1 cellular context compared by ENCODE assay signal in the genomic region with DNA sequence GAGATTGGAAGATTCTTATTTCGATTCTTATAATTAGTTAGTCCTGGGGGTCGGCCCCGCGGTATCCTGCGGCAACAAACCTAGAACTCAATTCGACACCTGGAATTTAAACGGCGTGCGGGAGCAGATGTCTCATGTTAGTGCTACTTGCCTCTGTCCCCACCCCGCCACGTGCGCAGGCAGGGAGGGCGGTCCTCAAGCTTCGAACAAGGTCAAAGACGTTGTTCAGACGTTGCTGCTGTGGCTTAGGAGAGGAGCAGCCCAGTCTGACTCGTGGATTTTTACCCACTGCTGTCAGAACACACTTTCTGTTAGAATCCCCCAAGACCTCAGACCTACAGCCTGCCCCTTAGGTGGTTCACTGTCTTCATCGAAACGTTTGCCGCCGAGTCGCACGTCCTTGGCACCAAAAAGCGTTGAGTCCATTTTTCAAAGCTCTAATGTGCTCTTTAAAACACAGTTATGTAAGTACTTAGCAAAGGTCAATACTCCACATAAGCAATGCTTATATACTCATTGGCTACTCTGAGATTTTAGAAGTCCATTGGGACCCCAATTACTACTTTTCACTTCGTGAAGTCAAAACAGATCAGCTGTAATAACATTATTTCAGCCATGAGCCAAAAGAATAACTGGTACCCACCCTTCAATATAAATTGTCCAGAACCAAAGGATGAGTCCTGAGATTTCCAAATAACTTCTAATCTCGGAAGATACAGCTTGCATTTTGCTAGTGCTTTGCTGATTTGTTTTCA.
TF ChIP-seq lines count a peak whose summit lies in the region.

No MANE protein-coding gene starts in this region.

TF ChIP-seq in K562, 482 proteins besides CTCF, POLR2A, EP300 and RAD21 (continued from another document and continues in another):
- TF ChIP-seq HIVEP1 (CRISPR knock-in tag; IDR thresholded peaks at IDR 0.05) (peak; percentile 68; the same call in 1 of the 2 replicates), ZNF41 (CRISPR knock-in tag; conservative IDR thresholded peaks at IDR 0.05) (peak; percentile 53), POLR2AphosphoS2 (IDR thresholded peaks at IDR 0.05; ENCODE audit: low read length) (no peak), RBM22 (IDR thresholded peaks at IDR 0.05; ENCODE audit: low read depth, low read length, poor library complexity, severe bottlenecking) (no peak), BHLHE40 (IDR thresholded peaks at IDR 0.05; ENCODE audit: low read length) (peak; percentile 96), MAFK (IDR thresholded peaks at IDR 0.05; ENCODE audit: low read length) (no peak), ETS2 (tag; IDR thresholded peaks at IDR 0.05; ENCODE audit: borderline replicate concordance, poor library complexity, severe bottlenecking) (no peak), GABPB1 (CRISPR knock-in tag; IDR thresholded peaks at IDR 0.05) (peak; percentile 60; the same call in 1 of the 2 replicates), ESRRA (IDR thresholded peaks at IDR 0.05; ENCODE audit: borderline replicate concordance, low read depth) (peak; percentile 95), DDX20 (tag; IDR thresholded peaks at IDR 0.05; ENCODE audit: low read depth) (peak; percentile 13; the same call in 1 of the 2 replicates), XRCC4 (IDR thresholded peaks at IDR 0.05; ENCODE audit: extremely low read depth, insufficient read depth, insufficient read length) (no peak), HDAC2 (IDR thresholded peaks at IDR 0.05) (peak; percentile 74), KAT8 (IDR thresholded peaks at IDR 0.05; ENCODE audit: low read depth) (no peak), SMARCA4 (IDR thresholded peaks at IDR 0.05) (peak; percentile 59), ZNF224 (CRISPR knock-in tag; IDR thresholded peaks at IDR 0.05) (peak; percentile 97), MEF2D (tag; conservative IDR thresholded peaks at IDR 0.05; ENCODE audit: low read depth) (peak; percentile 82; the same call in 1 of the 2 replicates), KLF10 (CRISPR knock-in tag; IDR thresholded peaks at IDR 0.05) (no peak), NR3C1 (CRISPR knock-in tag; IDR thresholded peaks at IDR 0.05) (peak; percentile 52; the same call in 1 of the 2 replicates), PPARD (CRISPR knock-in tag; IDR thresholded peaks at IDR 0.05) (no peak), MAZ (CRISPR knock-in tag; conservative IDR thresholded peaks at IDR 0.05 in 1 of 2, IDR thresholded peaks at IDR 0.05 in 1 of 2) (no peak; a peak in 1 of 4 replicates), BACH1 (tag; IDR thresholded peaks at IDR 0.05) (peak; percentile 85), ZNF12 (CRISPR knock-in tag; IDR thresholded peaks at IDR 0.05) (peak; percentile 63; the same call in 1 of the 2 replicates), POLR2H (tag; IDR thresholded peaks at IDR 0.05; ENCODE audit: low read depth) (peak; percentile 53), EHMT2 (IDR thresholded peaks at IDR 0.05) (peak; percentile 55; the same call in 1 of the 2 replicates), GTF2F1 (IDR thresholded peaks at IDR 0.05; ENCODE audit: low read depth, low read length) (no peak; the same call in 1 of the 2 replicates), ZNF121 (CRISPR knock-in tag; conservative IDR thresholded peaks at IDR 0.05) (peak; percentile 66; the same call in 1 of the 2 replicates), KHSRP (IDR thresholded peaks at IDR 0.05) (no peak), E2F3 (CRISPR knock-in tag; IDR thresholded peaks at IDR 0.05) (peak; percentile 83), MEIS2 (IDR thresholded peaks at IDR 0.05; ENCODE audit: partially characterized antibody) (no peak), NFYB (IDR thresholded peaks at IDR 0.05; ENCODE audit: extremely low read depth, insufficient read length) (no peak), SMARCA5 (IDR thresholded peaks at IDR 0.05) (no peak), TGIF2 (CRISPR knock-in tag; IDR thresholded peaks at IDR 0.05) (0 out of 2 replicates have a peak, but pooled peaks have one; percentile 44), POLR3G (IDR thresholded peaks at IDR 0.05; ENCODE audit: extremely low read depth, insufficient read length, insufficient replicate concordance) (no peak), NFIX (CRISPR knock-in tag; IDR thresholded peaks at IDR 0.05; ENCODE audit: low read depth) (no peak), GABPA (tag; conservative IDR thresholded peaks at IDR 0.05; ENCODE audit: low read depth) (no peak), MBD2 (IDR thresholded peaks at IDR 0.05; ENCODE audit: borderline replicate concordance, low read depth) (no peak), NR2F6 (CRISPR knock-in tag; IDR thresholded peaks at IDR 0.05) (no peak), HNRNPL (IDR thresholded peaks at IDR 0.05; ENCODE audit: low read depth, low read length) (no peak)
- TF ChIP-seq, protein P1, sequence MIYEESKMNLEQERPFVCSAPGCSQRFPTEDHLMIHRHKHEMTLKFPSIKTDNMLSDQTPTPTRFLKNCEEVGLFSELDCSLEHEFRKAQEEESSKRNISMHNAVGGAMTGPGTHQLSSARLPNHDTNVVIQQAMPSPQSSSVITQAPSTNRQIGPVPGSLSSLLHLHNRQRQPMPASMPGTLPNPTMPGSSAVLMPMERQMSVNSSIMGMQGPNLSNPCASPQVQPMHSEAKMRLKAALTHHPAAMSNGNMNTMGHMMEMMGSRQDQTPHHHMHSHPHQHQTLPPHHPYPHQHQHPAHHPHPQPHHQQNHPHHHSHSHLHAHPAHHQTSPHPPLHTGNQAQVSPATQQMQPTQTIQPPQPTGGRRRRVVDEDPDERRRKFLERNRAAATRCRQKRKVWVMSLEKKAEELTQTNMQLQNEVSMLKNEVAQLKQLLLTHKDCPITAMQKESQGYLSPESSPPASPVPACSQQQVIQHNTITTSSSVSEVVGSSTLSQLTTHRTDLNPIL (CRISPR knock-in tag; IDR thresholded peaks at IDR 0.05) = 0 out of 2 replicates have a peak, but pooled peaks have one; percentile 63
- TF ChIP-seq, protein P2, sequence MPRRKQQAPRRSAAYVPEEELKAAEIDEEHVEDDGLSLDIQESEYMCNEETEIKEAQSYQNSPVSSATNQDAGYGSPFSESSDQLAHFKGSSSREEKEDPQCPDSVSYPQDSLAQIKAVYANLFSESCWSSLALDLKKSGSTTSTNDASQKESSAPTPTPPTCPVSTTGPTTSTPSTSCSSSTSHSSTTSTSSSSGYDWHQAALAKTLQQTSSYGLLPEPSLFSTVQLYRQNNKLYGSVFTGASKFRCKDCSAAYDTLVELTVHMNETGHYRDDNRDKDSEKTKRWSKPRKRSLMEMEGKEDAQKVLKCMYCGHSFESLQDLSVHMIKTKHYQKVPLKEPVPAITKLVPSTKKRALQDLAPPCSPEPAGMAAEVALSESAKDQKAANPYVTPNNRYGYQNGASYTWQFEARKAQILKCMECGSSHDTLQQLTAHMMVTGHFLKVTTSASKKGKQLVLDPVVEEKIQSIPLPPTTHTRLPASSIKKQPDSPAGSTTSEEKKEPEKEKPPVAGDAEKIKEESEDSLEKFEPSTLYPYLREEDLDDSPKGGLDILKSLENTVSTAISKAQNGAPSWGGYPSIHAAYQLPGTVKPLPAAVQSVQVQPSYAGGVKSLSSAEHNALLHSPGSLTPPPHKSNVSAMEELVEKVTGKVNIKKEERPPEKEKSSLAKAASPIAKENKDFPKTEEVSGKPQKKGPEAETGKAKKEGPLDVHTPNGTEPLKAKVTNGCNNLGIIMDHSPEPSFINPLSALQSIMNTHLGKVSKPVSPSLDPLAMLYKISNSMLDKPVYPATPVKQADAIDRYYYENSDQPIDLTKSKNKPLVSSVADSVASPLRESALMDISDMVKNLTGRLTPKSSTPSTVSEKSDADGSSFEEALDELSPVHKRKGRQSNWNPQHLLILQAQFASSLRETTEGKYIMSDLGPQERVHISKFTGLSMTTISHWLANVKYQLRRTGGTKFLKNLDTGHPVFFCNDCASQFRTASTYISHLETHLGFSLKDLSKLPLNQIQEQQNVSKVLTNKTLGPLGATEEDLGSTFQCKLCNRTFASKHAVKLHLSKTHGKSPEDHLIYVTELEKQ (CRISPR knock-in tag; IDR thresholded peaks at IDR 0.05) = 0 out of 2 replicates have a peak, but pooled peaks have one; percentile 58
- TF ChIP-seq, protein P3, sequence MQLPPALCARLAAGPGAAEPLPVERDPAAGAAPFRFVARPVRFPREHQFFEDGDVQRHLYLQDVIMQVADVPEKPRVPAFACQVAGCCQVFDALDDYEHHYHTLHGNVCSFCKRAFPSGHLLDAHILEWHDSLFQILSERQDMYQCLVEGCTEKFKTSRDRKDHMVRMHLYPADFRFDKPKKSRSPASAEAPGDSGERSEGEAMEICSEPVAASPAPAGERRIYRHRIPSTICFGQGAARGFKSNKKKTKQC (CRISPR knock-in tag; IDR thresholded peaks at IDR 0.05) = peak; percentile 100
- TF ChIP-seq, protein P4, sequence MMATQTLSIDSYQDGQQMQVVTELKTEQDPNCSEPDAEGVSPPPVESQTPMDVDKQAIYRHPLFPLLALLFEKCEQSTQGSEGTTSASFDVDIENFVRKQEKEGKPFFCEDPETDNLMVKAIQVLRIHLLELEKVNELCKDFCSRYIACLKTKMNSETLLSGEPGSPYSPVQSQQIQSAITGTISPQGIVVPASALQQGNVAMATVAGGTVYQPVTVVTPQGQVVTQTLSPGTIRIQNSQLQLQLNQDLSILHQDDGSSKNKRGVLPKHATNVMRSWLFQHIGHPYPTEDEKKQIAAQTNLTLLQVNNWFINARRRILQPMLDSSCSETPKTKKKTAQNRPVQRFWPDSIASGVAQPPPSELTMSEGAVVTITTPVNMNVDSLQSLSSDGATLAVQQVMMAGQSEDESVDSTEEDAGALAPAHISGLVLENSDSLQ (IDR thresholded peaks at IDR 0.05) = no peak
- TF ChIP-seq, protein P5, sequence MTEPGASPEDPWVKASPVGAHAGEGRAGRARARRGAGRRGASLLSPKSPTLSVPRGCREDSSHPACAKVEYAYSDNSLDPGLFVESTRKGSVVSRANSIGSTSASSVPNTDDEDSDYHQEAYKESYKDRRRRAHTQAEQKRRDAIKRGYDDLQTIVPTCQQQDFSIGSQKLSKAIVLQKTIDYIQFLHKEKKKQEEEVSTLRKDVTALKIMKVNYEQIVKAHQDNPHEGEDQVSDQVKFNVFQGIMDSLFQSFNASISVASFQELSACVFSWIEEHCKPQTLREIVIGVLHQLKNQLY (CRISPR knock-in tag; conservative IDR thresholded peaks at IDR 0.05) = peak in 1 of 2 experiments; percentile 96; a peak in 2 of 4 replicates
- TF ChIP-seq, protein P6, sequence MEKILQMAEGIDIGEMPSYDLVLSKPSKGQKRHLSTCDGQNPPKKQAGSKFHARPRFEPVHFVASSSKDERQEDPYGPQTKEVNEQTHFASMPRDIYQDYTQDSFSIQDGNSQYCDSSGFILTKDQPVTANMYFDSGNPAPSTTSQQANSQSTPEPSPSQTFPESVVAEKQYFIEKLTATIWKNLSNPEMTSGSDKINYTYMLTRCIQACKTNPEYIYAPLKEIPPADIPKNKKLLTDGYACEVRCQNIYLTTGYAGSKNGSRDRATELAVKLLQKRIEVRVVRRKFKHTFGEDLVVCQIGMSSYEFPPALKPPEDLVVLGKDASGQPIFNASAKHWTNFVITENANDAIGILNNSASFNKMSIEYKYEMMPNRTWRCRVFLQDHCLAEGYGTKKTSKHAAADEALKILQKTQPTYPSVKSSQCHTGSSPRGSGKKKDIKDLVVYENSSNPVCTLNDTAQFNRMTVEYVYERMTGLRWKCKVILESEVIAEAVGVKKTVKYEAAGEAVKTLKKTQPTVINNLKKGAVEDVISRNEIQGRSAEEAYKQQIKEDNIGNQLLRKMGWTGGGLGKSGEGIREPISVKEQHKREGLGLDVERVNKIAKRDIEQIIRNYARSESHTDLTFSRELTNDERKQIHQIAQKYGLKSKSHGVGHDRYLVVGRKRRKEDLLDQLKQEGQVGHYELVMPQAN (IDR thresholded peaks at IDR 0.05; ENCODE audit: borderline replicate concordance) = peak; percentile 95; the same call in 1 of the 2 replicates
- TF ChIP-seq, protein P7, sequence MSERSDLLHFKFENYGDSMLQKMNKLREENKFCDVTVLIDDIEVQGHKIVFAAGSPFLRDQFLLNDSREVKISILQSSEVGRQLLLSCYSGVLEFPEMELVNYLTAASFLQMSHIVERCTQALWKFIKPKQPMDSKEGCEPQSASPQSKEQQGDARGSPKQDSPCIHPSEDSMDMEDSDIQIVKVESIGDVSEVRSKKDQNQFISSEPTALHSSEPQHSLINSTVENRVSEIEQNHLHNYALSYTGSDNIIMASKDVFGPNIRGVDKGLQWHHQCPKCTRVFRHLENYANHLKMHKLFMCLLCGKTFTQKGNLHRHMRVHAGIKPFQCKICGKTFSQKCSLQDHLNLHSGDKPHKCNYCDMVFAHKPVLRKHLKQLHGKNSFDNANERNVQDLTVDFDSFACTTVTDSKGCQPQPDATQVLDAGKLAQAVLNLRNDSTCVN (CRISPR knock-in tag; IDR thresholded peaks at IDR 0.05) = peak; percentile 42; the same call in 1 of the 2 replicates
- TF ChIP-seq, protein P8, sequence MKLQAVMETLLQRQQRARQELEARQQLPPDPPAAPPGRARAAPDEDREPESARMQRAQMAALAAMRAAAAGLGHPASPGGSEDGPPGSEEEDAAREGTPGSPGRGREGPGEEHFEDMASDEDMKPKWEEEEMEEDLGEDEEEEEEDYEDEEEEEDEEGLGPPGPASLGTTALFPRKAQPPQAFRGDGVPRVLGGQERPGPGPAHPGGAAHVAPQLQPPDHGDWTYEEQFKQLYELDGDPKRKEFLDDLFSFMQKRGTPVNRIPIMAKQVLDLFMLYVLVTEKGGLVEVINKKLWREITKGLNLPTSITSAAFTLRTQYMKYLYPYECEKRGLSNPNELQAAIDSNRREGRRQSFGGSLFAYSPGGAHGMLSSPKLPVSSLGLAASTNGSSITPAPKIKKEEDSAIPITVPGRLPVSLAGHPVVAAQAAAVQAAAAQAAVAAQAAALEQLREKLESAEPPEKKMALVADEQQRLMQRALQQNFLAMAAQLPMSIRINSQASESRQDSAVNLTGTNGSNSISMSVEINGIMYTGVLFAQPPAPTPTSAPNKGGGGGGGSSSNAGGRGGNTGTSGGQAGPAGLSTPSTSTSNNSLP (IDR thresholded peaks at IDR 0.05; ENCODE audit: borderline replicate concordance, low read depth, low read length) = no peak
- TF ChIP-seq, protein P9, sequence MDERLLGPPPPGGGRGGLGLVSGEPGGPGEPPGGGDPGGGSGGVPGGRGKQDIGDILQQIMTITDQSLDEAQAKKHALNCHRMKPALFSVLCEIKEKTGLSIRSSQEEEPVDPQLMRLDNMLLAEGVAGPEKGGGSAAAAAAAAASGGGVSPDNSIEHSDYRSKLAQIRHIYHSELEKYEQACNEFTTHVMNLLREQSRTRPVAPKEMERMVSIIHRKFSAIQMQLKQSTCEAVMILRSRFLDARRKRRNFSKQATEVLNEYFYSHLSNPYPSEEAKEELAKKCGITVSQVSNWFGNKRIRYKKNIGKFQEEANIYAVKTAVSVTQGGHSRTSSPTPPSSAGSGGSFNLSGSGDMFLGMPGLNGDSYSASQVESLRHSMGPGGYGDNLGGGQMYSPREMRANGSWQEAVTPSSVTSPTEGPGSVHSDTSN (CRISPR knock-in tag; IDR thresholded peaks at IDR 0.05; ENCODE audit: low read depth) = no peak
- TF ChIP-seq, protein P9 (tag; conservative IDR thresholded peaks at IDR 0.05; ENCODE audit: low read depth) = no peak
